In the genomic region with DNA sequence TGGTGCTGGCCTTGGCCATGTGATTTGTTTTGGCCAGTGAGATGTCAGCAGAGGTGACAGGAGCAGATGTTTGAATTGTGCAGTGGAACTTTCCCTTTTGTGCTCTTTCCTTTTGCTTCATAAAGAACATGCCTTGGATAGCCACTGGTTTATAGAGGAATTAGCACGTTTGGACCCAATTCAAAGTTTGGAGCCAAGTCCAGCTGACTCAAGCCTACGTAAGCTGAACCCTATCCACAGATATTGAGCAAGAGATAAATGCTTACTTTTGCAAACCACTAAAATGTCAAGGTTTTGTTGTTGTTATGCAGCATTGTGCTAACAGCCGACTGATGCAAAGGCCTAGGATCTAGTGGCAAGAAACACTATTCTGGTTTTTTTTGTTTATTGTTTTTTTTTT, we compare ENCODE assay signal across 2 cellular contexts.
TF ChIP-seq lines count a peak whose summit lies in the region.

No MANE protein-coding gene starts in this region.

TF ChIP-seq in IMR-90, 13 proteins besides CTCF, POLR2A, EP300 and RAD21:
- TF ChIP-seq BHLHE40 (IDR thresholded peaks at IDR 0.05; ENCODE audit: low read depth, low read length) (peak; percentile 38; the same call in 1 of the 2 replicates), MAFK (IDR thresholded peaks at IDR 0.05; ENCODE audit: low read depth, low read length) (no peak), NFE2L2 (IDR thresholded peaks at IDR 0.05; ENCODE audit: low read depth, low read length) (0 out of 2 replicates have a peak, but pooled peaks have one; percentile 19), MXI1 (IDR thresholded peaks at IDR 0.05; ENCODE audit: borderline replicate concordance, low read depth, low read length) (no peak), RFX5 (IDR thresholded peaks at IDR 0.05; ENCODE audit: low read depth, low read length) (no peak), CEBPB (IDR thresholded peaks at IDR 0.05; ENCODE audit: low read depth, low read length) (peak; percentile 90), SMC3 (IDR thresholded peaks at IDR 0.05; ENCODE audit: low read depth, low read length) (no peak)
- TF ChIP-seq, protein P1, sequence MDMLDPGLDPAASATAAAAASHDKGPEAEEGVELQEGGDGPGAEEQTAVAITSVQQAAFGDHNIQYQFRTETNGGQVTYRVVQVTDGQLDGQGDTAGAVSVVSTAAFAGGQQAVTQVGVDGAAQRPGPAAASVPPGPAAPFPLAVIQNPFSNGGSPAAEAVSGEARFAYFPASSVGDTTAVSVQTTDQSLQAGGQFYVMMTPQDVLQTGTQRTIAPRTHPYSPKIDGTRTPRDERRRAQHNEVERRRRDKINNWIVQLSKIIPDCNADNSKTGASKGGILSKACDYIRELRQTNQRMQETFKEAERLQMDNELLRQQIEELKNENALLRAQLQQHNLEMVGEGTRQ (IDR thresholded peaks at IDR 0.05; ENCODE audit: low read depth, low read length), result peak; percentile 15; the same call in 1 of the 2 replicates

TF ChIP-seq in HepG2, 621 proteins besides CTCF, POLR2A, EP300 and RAD21:
- 0 out of 2 replicates have a peak, but pooled peaks have one; percentile 13 for TF ChIP-seq CEBPG (CRISPR knock-in tag; IDR thresholded peaks at IDR 0.05)
- TF ChIP-seq MXD4 (CRISPR knock-in tag; IDR thresholded peaks at IDR 0.05), result no peak
- no peak for TF ChIP-seq ZNF335 (CRISPR knock-in tag; IDR thresholded peaks at IDR 0.05)
- TF ChIP-seq, protein P2, sequence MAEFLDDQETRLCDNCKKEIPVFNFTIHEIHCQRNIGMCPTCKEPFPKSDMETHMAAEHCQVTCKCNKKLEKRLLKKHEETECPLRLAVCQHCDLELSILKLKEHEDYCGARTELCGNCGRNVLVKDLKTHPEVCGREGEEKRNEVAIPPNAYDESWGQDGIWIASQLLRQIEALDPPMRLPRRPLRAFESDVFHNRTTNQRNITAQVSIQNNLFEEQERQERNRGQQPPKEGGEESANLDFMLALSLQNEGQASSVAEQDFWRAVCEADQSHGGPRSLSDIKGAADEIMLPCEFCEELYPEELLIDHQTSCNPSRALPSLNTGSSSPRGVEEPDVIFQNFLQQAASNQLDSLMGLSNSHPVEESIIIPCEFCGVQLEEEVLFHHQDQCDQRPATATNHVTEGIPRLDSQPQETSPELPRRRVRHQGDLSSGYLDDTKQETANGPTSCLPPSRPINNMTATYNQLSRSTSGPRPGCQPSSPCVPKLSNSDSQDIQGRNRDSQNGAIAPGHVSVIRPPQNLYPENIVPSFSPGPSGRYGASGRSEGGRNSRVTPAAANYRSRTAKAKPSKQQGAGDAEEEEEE (CRISPR knock-in tag; IDR thresholded peaks at IDR 0.05; ENCODE audit: borderline replicate concordance), result no peak
- TF ChIP-seq ARNTL (CRISPR knock-in tag; IDR thresholded peaks at IDR 0.05), result no peak
- TF ChIP-seq ZNF619 (CRISPR knock-in tag; IDR thresholded peaks at IDR 0.05), result no peak
- TF ChIP-seq, protein P3, sequence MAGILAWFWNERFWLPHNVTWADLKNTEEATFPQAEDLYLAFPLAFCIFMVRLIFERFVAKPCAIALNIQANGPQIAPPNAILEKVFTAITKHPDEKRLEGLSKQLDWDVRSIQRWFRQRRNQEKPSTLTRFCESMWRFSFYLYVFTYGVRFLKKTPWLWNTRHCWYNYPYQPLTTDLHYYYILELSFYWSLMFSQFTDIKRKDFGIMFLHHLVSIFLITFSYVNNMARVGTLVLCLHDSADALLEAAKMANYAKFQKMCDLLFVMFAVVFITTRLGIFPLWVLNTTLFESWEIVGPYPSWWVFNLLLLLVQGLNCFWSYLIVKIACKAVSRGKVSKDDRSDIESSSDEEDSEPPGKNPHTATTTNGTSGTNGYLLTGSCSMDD (CRISPR knock-in tag; IDR thresholded peaks at IDR 0.05), result no peak
- TF ChIP-seq, protein P4, sequence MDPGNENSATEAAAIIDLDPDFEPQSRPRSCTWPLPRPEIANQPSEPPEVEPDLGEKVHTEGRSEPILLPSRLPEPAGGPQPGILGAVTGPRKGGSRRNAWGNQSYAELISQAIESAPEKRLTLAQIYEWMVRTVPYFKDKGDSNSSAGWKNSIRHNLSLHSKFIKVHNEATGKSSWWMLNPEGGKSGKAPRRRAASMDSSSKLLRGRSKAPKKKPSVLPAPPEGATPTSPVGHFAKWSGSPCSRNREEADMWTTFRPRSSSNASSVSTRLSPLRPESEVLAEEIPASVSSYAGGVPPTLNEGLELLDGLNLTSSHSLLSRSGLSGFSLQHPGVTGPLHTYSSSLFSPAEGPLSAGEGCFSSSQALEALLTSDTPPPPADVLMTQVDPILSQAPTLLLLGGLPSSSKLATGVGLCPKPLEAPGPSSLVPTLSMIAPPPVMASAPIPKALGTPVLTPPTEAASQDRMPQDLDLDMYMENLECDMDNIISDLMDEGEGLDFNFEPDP (CRISPR knock-in tag; conservative IDR thresholded peaks at IDR 0.05), result no peak
- TF ChIP-seq DPF2 (CRISPR knock-in tag; IDR thresholded peaks at IDR 0.05; ENCODE audit: borderline replicate concordance, low read depth), result no peak
- peak; percentile 37; the same call in 1 of the 2 replicates for TF ChIP-seq CEBPB (IDR thresholded peaks at IDR 0.05; ENCODE audit: borderline replicate concordance, low read depth, low read length)
- TF ChIP-seq ATAD3A (CRISPR knock-in tag; IDR thresholded peaks at IDR 0.05), result no peak
- peak; percentile 95 for TF ChIP-seq RBAK (CRISPR knock-in tag; IDR thresholded peaks at IDR 0.05)
- TF ChIP-seq ZNF24 (IDR thresholded peaks at IDR 0.05), result no peak
- TF ChIP-seq ZNF709 (CRISPR knock-in tag; IDR thresholded peaks at IDR 0.05), result no peak
- no peak for TF ChIP-seq ZNF101 (CRISPR knock-in tag; IDR thresholded peaks at IDR 0.05; ENCODE audit: borderline replicate concordance, low read depth)
